ENCODE assay signal across 9 cellular contexts in genomic region chr22:45548991-45549736, GRCh38. TPM values are rescaled to one million over a fixed set of nuclear protein-coding genes. Genes with fewer than 3 reads are reported as not detected.
DNase-seq lines count a peak whose midpoint lies in the region; ATAC-seq and TF ChIP-seq lines count a peak whose summit lies in the region.
"Had no signal": no experiment of that assay in that cellular context is flagged by ENCODE, and none has a peak within 500 bp of the region (broad histone marks: within the 10 kb centered on the region; RNA-seq: fewer than 3 reads in every experiment).

No MANE protein-coding gene starts in this region.

- ATAC-seq in GM21381 (IDR thresholded peaks at IDR 0.05; ENCODE audit: unreplicated experiment) (no peak), HG03139 (IDR thresholded peaks at IDR 0.05; ENCODE audit: unreplicated experiment) (no peak)

- peak; percentile 94 for DNase-seq in EL
- peak; percentile 49 for DNase-seq in OCI-M1 (lab: John Stamatoyannopoulos, UW)
- peak; percentile 99 for DNase-seq in fibroblast of the aortic adventitia (ENCODE audit: low read depth)
- DNase-seq in retinal pigment epithelial cell (ENCODE audit: low read depth) = no peak
- no peak for DNase-seq in activated effector memory CD4-positive, alpha-beta T cell treated with anti-CD3 and anti-CD28 coated beads, Interleukin-2, amount 50 U/mL, for 16 hours
- no peak for DNase-seq in NCI-H146 (lab: John Stamatoyannopoulos, UW)
- DNase-seq: NCI-H187 treated with DMSO at 0.1 percent for 48 hours had no signal

- TF ChIP-seq CTCF in fibroblast of the aortic adventitia (IDR thresholded peaks at IDR 0.05; ENCODE audit: insufficient read depth, low read length) (peak; percentile 77), retinal pigment epithelial cell (conservative IDR thresholded peaks at IDR 0.05; ENCODE audit: low read depth, low read length) (peak; percentile 31)

- no peak overlapping the region for H3K4me3 ChIP-seq in fibroblast of the aortic adventitia (ENCODE audit: low read depth, low read length)
- no peak overlapping the region for H3K4me3 ChIP-seq in retinal pigment epithelial cell (ENCODE audit: low read length)

RNA-seq across cellular contexts. Expression of gene FBLN1, which starts 46.5 kb away (rescaled TPM):
- total RNA-seq in fibroblast of the aortic adventitia (ENCODE audit: low replicate concordance) = 335 and 561 TPM in 2 replicates

Comparison
In these comparisons a context has a peak if more than half of its experiments do, and no peak if none do; other contexts are left out.
1. DNase-seq: peak in EL (single experiment), OCI-M1 (single experiment) and fibroblast of the aortic adventitia (single experiment); none in retinal pigment epithelial cell (single experiment), activated effector memory CD4-positive, alpha-beta T cell treated with anti-CD3 and anti-CD28 coated beads, Interleukin-2, amount 50 U/mL, for 16 hours (single experiment) and NCI-H146 (single experiment).